In the genomic region with DNA sequence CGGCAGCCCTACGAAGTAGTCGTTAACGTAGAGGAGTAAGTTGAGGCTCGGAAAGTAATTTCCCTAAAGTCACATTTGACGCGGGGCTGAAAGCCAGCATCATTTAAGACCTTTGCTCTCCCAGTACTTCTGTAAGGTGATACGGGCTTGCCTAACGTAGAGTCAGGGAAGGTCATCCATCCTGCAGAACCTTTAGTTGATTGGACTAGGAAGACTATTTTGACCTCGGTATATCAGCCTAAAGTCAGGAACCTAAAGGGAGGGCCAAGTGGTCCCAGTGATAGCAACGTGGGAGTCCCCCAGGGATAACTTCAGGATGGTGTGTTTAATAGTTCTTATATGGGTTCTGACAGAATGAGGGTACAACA, we compare ENCODE assay signal across 8 cellular contexts. TPM values are rescaled to one million over a fixed set of nuclear protein-coding genes. Genes with fewer than 3 reads are reported as not detected.
DNase-seq lines count a peak whose midpoint lies in the region; ATAC-seq and TF ChIP-seq lines count a peak whose summit lies in the region.

No MANE protein-coding gene starts in this region.

- H3K9ac ChIP-seq in NT2/D1 (ENCODE audit: insufficient read length, low read depth), result peak overlapping the region; percentile 96
- H3K9ac ChIP-seq in endocrine pancreas (ENCODE audit: control insufficient read depth, insufficient read depth, low read length), result peak overlapping the region; percentile 94
- peak overlapping the region; percentile 96 for H3K9ac ChIP-seq in neural progenitor cell

- H3K27ac Mint-ChIP-seq in CD4-positive, CD25-positive, alpha-beta regulatory T cell, result peak overlapping the region; percentile 96 to 100 (median 97)
- peak overlapping the region; percentile 30 for H3K27ac Mint-ChIP-seq in neural progenitor cell

- H3K27me3 ChIP-seq in CD4-positive, CD25-positive, alpha-beta regulatory T cell (ENCODE audit: control insufficient read depth, insufficient read depth, low read length), result no peaks in the 10 kb centered on the region
- H3K27me3 ChIP-seq in NT2/D1 (ENCODE audit: insufficient read depth, insufficient read length) (no peaks in the 10 kb centered on the region), endocrine pancreas (ENCODE audit: control insufficient read depth, insufficient read depth, low read length) (no peaks in the 10 kb centered on the region), neural progenitor cell (no peaks in the 10 kb centered on the region)

- H3K9me3 ChIP-seq in CD4-positive, CD25-positive, alpha-beta regulatory T cell (ENCODE audit: control insufficient read depth in 2 of 2, low read length in 2 of 2), result no peaks in the 10 kb centered on the region
- H3K9me3 ChIP-seq in NT2/D1 (ENCODE audit: insufficient read depth, low read length) (no peaks in the 10 kb centered on the region), endocrine pancreas (ENCODE audit: control insufficient read depth, low read length) (no peaks in the 10 kb centered on the region), neural progenitor cell (ENCODE audit: low read depth) (no peaks in the 10 kb centered on the region)

- H3K4me1 ChIP-seq in CD4-positive, CD25-positive, alpha-beta regulatory T cell (ENCODE audit: control insufficient read depth, insufficient read depth, low read length, poor library complexity, severe bottlenecking), result peaks cover 25% of the 10 kb centered on the region
- H3K4me1 ChIP-seq in NT2/D1 (ENCODE audit: insufficient read depth, insufficient read length), result no peaks in the 10 kb centered on the region
- no peaks in the 10 kb centered on the region for H3K4me1 ChIP-seq in endocrine pancreas (ENCODE audit: control insufficient read depth, insufficient read depth, low read length)
- H3K4me1 ChIP-seq in neural progenitor cell, result peaks cover 5% of the 10 kb centered on the region

- TF ChIP-seq CTCF in neural progenitor cell (IDR thresholded peaks at IDR 0.05), result no peak

- H3K36me3 ChIP-seq in CD4-positive, CD25-positive, alpha-beta regulatory T cell (ENCODE audit: control insufficient read depth, insufficient read depth, low read length), result peaks cover 35% of the 10 kb centered on the region
- H3K36me3 ChIP-seq in NT2/D1 (ENCODE audit: insufficient read depth, insufficient read length, low read length), result peaks cover 59% of the 10 kb centered on the region
- H3K36me3 ChIP-seq in endocrine pancreas (ENCODE audit: control insufficient read depth, insufficient read depth, low read length), result peaks cover 4% of the 10 kb centered on the region
- peaks cover 11% of the 10 kb centered on the region for H3K36me3 ChIP-seq in neural progenitor cell

- H2AFZ ChIP-seq in neural progenitor cell (replicated peaks), result no peak overlapping the region

- peak overlapping the region; percentile 78 for H3K4me2 ChIP-seq in neural progenitor cell

- DNase-seq in CD4-positive, CD25-positive, alpha-beta regulatory T cell, result no peak
- DNase-seq in NT2/D1 (ENCODE audit: low read depth, low spot score) (no peak), neural progenitor cell (ENCODE audit: low spot score) (peak; percentile 13), MV-4-11 (lab: John Stamatoyannopoulos, UW) (no peak), OCI-M2 (lab: John Stamatoyannopoulos, UW; ENCODE audit: unreplicated experiment) (no peak)

- peaks cover 27% of the 10 kb centered on the region for H3K79me2 ChIP-seq in neural progenitor cell (ENCODE audit: low read depth)

- peak overlapping the region; percentile 98 for H3K4me3 ChIP-seq in CD4-positive, CD25-positive, alpha-beta regulatory T cell (ENCODE audit: low read depth, low read length)
- H3K4me3 ChIP-seq in NT2/D1 (ENCODE audit: insufficient read length, low read depth) (peak overlapping the region; percentile 97), endocrine pancreas (ENCODE audit: control insufficient read depth, insufficient read depth, low read length) (peak overlapping the region; percentile 88), neural progenitor cell (peak overlapping the region; percentile 95)

- peaks cover 9% of the 10 kb centered on the region for H4K20me1 ChIP-seq in neural progenitor cell (ENCODE audit: low read depth)

- peaks cover 0 to 3% (median 0%) of the 10 kb centered on the region in 7 donors for H3K9me3 Mint-ChIP-seq in CD4-positive, CD25-positive, alpha-beta regulatory T cell
- H3K9me3 Mint-ChIP-seq in neural progenitor cell, result no peaks in the 10 kb centered on the region

- H3K27ac ChIP-seq in CD4-positive, CD25-positive, alpha-beta regulatory T cell (ENCODE audit: insufficient read depth, low read length, poor library complexity, severe bottlenecking), result peak overlapping the region; percentile 90
- no peak overlapping the region for H3K27ac ChIP-seq in neural progenitor cell

- H3K4me3 Mint-ChIP-seq in CD4-positive, CD25-positive, alpha-beta regulatory T cell, result peak overlapping the region; percentile 95 to 99 (median 98)
- peak overlapping the region; percentile 99 for H3K4me3 Mint-ChIP-seq in neural progenitor cell

- peaks cover 8% of the 10 kb centered on the region for H3K27me3 Mint-ChIP-seq in CD4-positive, CD25-positive, alpha-beta regulatory T cell
- peaks cover 4% of the 10 kb centered on the region for H3K27me3 Mint-ChIP-seq in neural progenitor cell (ENCODE audit: insufficient read depth, low read depth)

- peaks cover 14 to 47% (median 31%) of the 10 kb centered on the region in 4 donors for H3K4me1 Mint-ChIP-seq in CD4-positive, CD25-positive, alpha-beta regulatory T cell
- peaks cover 11% of the 10 kb centered on the region for H3K4me1 Mint-ChIP-seq in neural progenitor cell

- peaks cover 17% of the 10 kb centered on the region for H3F3A ChIP-seq in neural progenitor cell (ENCODE audit: low read depth)

- H3K36me3 Mint-ChIP-seq in CD4-positive, CD25-positive, alpha-beta regulatory T cell, result peaks cover 21% of the 10 kb centered on the region
- peaks cover 14% of the 10 kb centered on the region for H3K36me3 Mint-ChIP-seq in neural progenitor cell

- ATAC-seq in CD4-positive, CD25-positive, alpha-beta regulatory T cell (ENCODE audit: low read depth in 2 of 2), result no peak
- ATAC-seq in HG03457 (IDR thresholded peaks at IDR 0.05; ENCODE audit: unreplicated experiment), result no peak
- ATAC-seq in GM21423 (IDR thresholded peaks at IDR 0.05; ENCODE audit: unreplicated experiment), result no peak

RNA-seq across cellular contexts. Expression of a gene that starts 0.7 kb away (rescaled TPM):
- total RNA-seq in CD4-positive, CD25-positive, alpha-beta regulatory T cell, result 124 TPM
- polyA plus RNA-seq in CD4-positive, CD25-positive, alpha-beta regulatory T cell, result 10 to 100 TPM in 3 of 4 donors, 1 to 10 TPM in 1; 9.8 to 19.1 (median 14.7) TPM
- 21.1 and 37.6 TPM in 2 replicates for total RNA-seq in neural progenitor cell (ENCODE audit: low replicate concordance)

RNA-seq across cellular contexts. Expression of a gene that starts 29.7 kb away (rescaled TPM):
- total RNA-seq in CD4-positive, CD25-positive, alpha-beta regulatory T cell, result 0.12 TPM
- not detected for polyA plus RNA-seq in CD4-positive, CD25-positive, alpha-beta regulatory T cell
- 69.0 and 95.1 TPM in 2 replicates for total RNA-seq in neural progenitor cell (ENCODE audit: low replicate concordance)

Comparison
In these comparisons a context has a peak if more than half of its experiments do, and no peak if none do; other contexts are left out.
1. RNA of a gene that starts 29.7 kb away (total RNA-seq): 69.0 to 95.1 TPM in neural progenitor cell; 0.12 TPM in CD4-positive, CD25-positive, alpha-beta regulatory T cell (single experiment); every median in the first group is over 10 times any median in the second.
2. Peak in every context shown above with its lines, with median percentiles within 50 percentile points of each other: H3K4me3 ChIP-seq and H3K9ac ChIP-seq.